In genomic region chr3:25664066-25664809, GRCh38 we compare ENCODE assay signal across 8 cellular contexts. TPM values are rescaled to one million over a fixed set of nuclear protein-coding genes. Genes with fewer than 3 reads are reported as not detected.
A peak's percentile ranks its signal among the peaks of the same experiment; 100 is the strongest.
DNase-seq lines count a peak whose midpoint lies in the region; ATAC-seq and TF ChIP-seq lines count a peak whose summit lies in the region.

No MANE protein-coding gene starts in this region.

- H3K4me1 ChIP-seq in CD8-positive, alpha-beta memory T cell (ENCODE audit: insufficient read depth, low read length): peaks cover 49% of the 10 kb centered on the region

- peak overlapping the region; percentile 78 for H3K4me3 ChIP-seq in CD8-positive, alpha-beta memory T cell (ENCODE audit: low read length)
- H3K4me3 ChIP-seq in HL-60 (replicated peaks; ENCODE audit: insufficient read depth, low read length): peak overlapping the region; percentile 74

- H3K36me3 ChIP-seq in CD8-positive, alpha-beta memory T cell (ENCODE audit: insufficient read depth, low read length): no peaks in the 10 kb centered on the region

- peak overlapping the region; percentile 97 to 100 (median 100) for H3K27ac Mint-ChIP-seq in CD8-positive, alpha-beta memory T cell

- H3K27ac ChIP-seq in CD8-positive, alpha-beta memory T cell (ENCODE audit: low read depth, low read length): peak overlapping the region; percentile 86
- H3K27ac ChIP-seq in HL-60 (replicated peaks): peak overlapping the region; percentile 95

- CTCF ChIA-PET in CD8-positive, alpha-beta memory T cell (lab: Charles Lee): interaction anchor here (0.7 to 1.5 kb wide), 2 partner anchors 16 to 26 kb away, joined by 3 to 9 read pairs; no protein-coding TSS in a partner anchor

- POLR2A ChIA-PET in CD8-positive, alpha-beta memory T cell (lab: Charles Lee): interaction anchor here (0.6 to 0.7 kb wide), 3 partner anchors 69 to 128 kb away, joined by 3 read pairs; partner anchors contain the start of gene NGLY1

- peak overlapping the region; percentile 90 to 100 (median 98) for H3K4me3 Mint-ChIP-seq in CD8-positive, alpha-beta memory T cell

- DNase-seq in CD8-positive, alpha-beta memory T cell: peak; percentile 57 to 75 (median 68)
- DNase-seq in HL-60 (ENCODE audit: low read depth in 1 of 2, low spot score in 1 of 2): peak in 1 of 2 experiments; percentile 43
- peak; percentile 41 to 56 for DNase-seq in activated CD4-positive, alpha-beta T cell treated with anti-CD3 and anti-CD28 coated beads for 24 hours (ENCODE audit: low read depth in 2 of 2)
- peak; percentile 67 for DNase-seq in cerebellum (ENCODE audit: low spot score)
- peak; percentile 89 for DNase-seq in left kidney (ENCODE audit: low read depth, low spot score)
- DNase-seq in stimulated activated CD4-positive, alpha-beta T cell treated with anti-CD3 and anti-CD28 coated beads, Interleukin-2, amount 100 ng/mL, for 4 hours (ENCODE audit: low read depth): peak; percentile 47
- no peak for DNase-seq in A172 (ENCODE audit: low spot score)

- no peaks in the 10 kb centered on the region for H3K9me3 Mint-ChIP-seq in CD8-positive, alpha-beta memory T cell

- H3K27me3 Mint-ChIP-seq in CD8-positive, alpha-beta memory T cell: peaks cover 0 to 4% of the 10 kb centered on the region in 2 donors

- peaks cover 0 to 21% (median 0%) of the 10 kb centered on the region in 3 donors for H3K36me3 Mint-ChIP-seq in CD8-positive, alpha-beta memory T cell

- peaks cover 46 to 61% (median 60%) of the 10 kb centered on the region in 3 donors for H3K4me1 Mint-ChIP-seq in CD8-positive, alpha-beta memory T cell

- TF ChIP-seq CTCF in HL-60 (IDR thresholded peaks at IDR 0.05; ENCODE audit: insufficient read depth, low read length): no peak

- peak; percentile 27 for ATAC-seq in GM19467 (IDR thresholded peaks at IDR 0.05; ENCODE audit: unreplicated experiment)

- H3K9me3 ChIP-seq in CD8-positive, alpha-beta memory T cell (ENCODE audit: low read length): no peaks in the 10 kb centered on the region

- no peaks in the 10 kb centered on the region for H3K27me3 ChIP-seq in CD8-positive, alpha-beta memory T cell (ENCODE audit: insufficient read depth, low read length, poor library complexity, severe bottlenecking)
- no peaks in the 10 kb centered on the region for H3K27me3 ChIP-seq in HL-60 (ENCODE audit: insufficient read depth, poor library complexity, severe bottlenecking)

RNA-seq across cellular contexts. Expression of gene TOP2B, which starts 0.5 kb away (rescaled TPM):
- 10 to 100 TPM; 96.5 to 98.6 TPM for total RNA-seq in CD8-positive, alpha-beta memory T cell
- 99.6 TPM for polyA plus RNA-seq in CD8-positive, alpha-beta memory T cell
- total RNA-seq in cerebellum: 274 TPM
- total RNA-seq in A172 (2014; rRNA removed; shearing (Covaris generic)): 131 and 152 TPM in 2 replicates
